In genomic region chr10:119284679-119285096, GRCh38 we compare ENCODE assay signal across 10 cellular contexts.
DNase-seq lines count a peak whose midpoint lies in the region; ATAC-seq and TF ChIP-seq lines count a peak whose summit lies in the region.
"Had no signal": no experiment of that assay in that cellular context is flagged by ENCODE, and none has a peak within 500 bp of the region (broad histone marks: within the 10 kb centered on the region; RNA-seq: fewer than 3 reads in every experiment).

No MANE protein-coding gene starts in this region.

- H3K9me3 ChIP-seq in KOPT-K1 (ENCODE audit: insufficient read depth, low read length, poor library complexity, severe bottlenecking) = no peaks in the 10 kb centered on the region
- H3K9me3 ChIP-seq in right cardiac atrium (ENCODE audit: control insufficient read depth, low read length) = no peaks in the 10 kb centered on the region
- H3K9me3 ChIP-seq in PC-9 (ENCODE audit: insufficient read depth, low read depth) = no peaks in the 10 kb centered on the region
- no peaks in the 10 kb centered on the region for H3K9me3 ChIP-seq in OCI-LY7 (ENCODE audit: low read length)

- no peak overlapping the region for H3K4me3 ChIP-seq in right cardiac atrium (ENCODE audit: low read length)
- H3K4me3 ChIP-seq in PC-9 = no peak overlapping the region
- H3K4me3 ChIP-seq in OCI-LY7 (ENCODE audit: low read depth, low read length, poor library complexity, severe bottlenecking) = no peak overlapping the region
- H3K4me3 ChIP-seq: GM23248 had no signal

- H3K9me2 ChIP-seq in PC-9 (ENCODE audit: insufficient read depth) (no peaks in the 10 kb centered on the region), OCI-LY7 (ENCODE audit: insufficient read depth, low read length) (no peaks in the 10 kb centered on the region)

- H4K20me1 ChIP-seq in PC-9 (ENCODE audit: insufficient read depth) = no peaks in the 10 kb centered on the region
- no peaks in the 10 kb centered on the region for H4K20me1 ChIP-seq in OCI-LY7 (ENCODE audit: insufficient read depth, low read length)

- peak; percentile 71 to 72 for ATAC-seq in right cardiac atrium
- ATAC-seq in stimulated activated memory B cell treated with anti-CD40 and anti-IgM and Interleukin-4, amounts not matched to agents 10 μg/mL and 1 μg/mL and 100 μg/mL, for 72 hours = no peak

- POLR2A ChIA-PET in PC-9 (lab: Charles Lee; ENCODE audit: unreplicated experiment) = no interaction called here
- POLR2A ChIA-PET in OCI-LY7 (lab: Charles Lee) = no interaction called here

- CTCF ChIA-PET in PC-9 (lab: Charles Lee) (no interaction called here), OCI-LY7 (lab: Charles Lee; ENCODE audit: unreplicated experiment) (no interaction called here)

- H3K4me1 Mint-ChIP-seq in activated T-helper 2 cell treated with anti-CD3 and anti-CD28 coated beads, Interferon-gamma antibody, Interleukin-2, Interleukin-4, amounts not matched to agents 10 μg/mL and 5 μg/mL and 100 μg/mL, durations not matched to agents 14 hours and 24 hours and 36 hours (ENCODE audit: low read depth) = peaks cover 70% of the 10 kb centered on the region
- H3K4me1 Mint-ChIP-seq in stimulated activated memory B cell treated with anti-CD40 and anti-IgM and Interleukin-4, amounts not matched to agents 10 μg/mL and 1 μg/mL and 100 μg/mL, for 72 hours = peaks cover 93% of the 10 kb centered on the region

- peak overlapping the region; percentile 77 for H3K4me3 Mint-ChIP-seq in activated T-helper 2 cell treated with anti-CD3 and anti-CD28 coated beads, Interferon-gamma antibody, Interleukin-2, Interleukin-4, amounts not matched to agents 10 μg/mL and 5 μg/mL and 100 μg/mL, durations not matched to agents 14 hours and 24 hours and 36 hours (ENCODE audit: low read depth)
- H3K4me3 Mint-ChIP-seq in stimulated activated memory B cell treated with anti-CD40 and anti-IgM and Interleukin-4, amounts not matched to agents 10 μg/mL and 1 μg/mL and 100 μg/mL, for 72 hours = no peak overlapping the region

- peaks cover 5% of the 10 kb centered on the region for H3F3A ChIP-seq in PC-9 (ENCODE audit: insufficient read depth, low read depth)

- H3K27ac ChIP-seq in KOPT-K1 (ENCODE audit: low read depth, low read length, poor library complexity, severe bottlenecking) (peak overlapping the region; percentile 85), right cardiac atrium (ENCODE audit: low read length) (peak overlapping the region; percentile 77), PC-9 (no peak overlapping the region), OCI-LY7 (ENCODE audit: low read depth, low read length, poor library complexity, severe bottlenecking) (no peak overlapping the region)
- H3K27ac ChIP-seq: GM23248 had no signal

- H3K36me3 ChIP-seq in KOPT-K1 (ENCODE audit: insufficient read depth, low read length) (no peaks in the 10 kb centered on the region), PC-9 (ENCODE audit: low read depth) (no peaks in the 10 kb centered on the region), OCI-LY7 (ENCODE audit: insufficient read depth, low read length) (no peaks in the 10 kb centered on the region)

- peaks cover 4% of the 10 kb centered on the region for H3K36me3 Mint-ChIP-seq in activated T-helper 2 cell treated with anti-CD3 and anti-CD28 coated beads, Interferon-gamma antibody, Interleukin-2, Interleukin-4, amounts not matched to agents 10 μg/mL and 5 μg/mL and 100 μg/mL, durations not matched to agents 14 hours and 24 hours and 36 hours (ENCODE audit: low read depth)
- H3K36me3 Mint-ChIP-seq in stimulated activated memory B cell treated with anti-CD40 and anti-IgM and Interleukin-4, amounts not matched to agents 10 μg/mL and 1 μg/mL and 100 μg/mL, for 72 hours = no peaks in the 10 kb centered on the region

- TF ChIP-seq CTCF in PC-9 (conservative IDR thresholded peaks at IDR 0.05) = no peak
- no peak for TF ChIP-seq CTCF in OCI-LY7 (conservative IDR thresholded peaks at IDR 0.05; ENCODE audit: low read length)

- intact Hi-C loops in activated T-helper 2 cell treated with anti-CD3 and anti-CD28 coated beads, Interferon-gamma antibody, Interleukin-2, Interleukin-4, amounts not matched to agents 10 μg/mL and 5 μg/mL and 100 μg/mL, durations not matched to agents 14 hours and 24 hours and 36 hours (cut with micrococcal nuclease) = loop anchor here (2.0 kb wide), 1 partner anchor 16 kb away; no protein-coding TSS in a partner anchor
- intact Hi-C loops in right cardiac atrium (cut with DNase I) (loop anchor here in 3 of 4 donors (10.0 kb wide), 3 partner anchors 50 to 80 kb away; partner anchors contain the start of gene GRK5 (in 2 of the 3)), PC-9 (cut with micrococcal nuclease; ENCODE audit: unreplicated experiment) (no loop called here), OCI-LY7 (cut with micrococcal nuclease; ENCODE audit: unreplicated experiment) (no loop called here)

- H2AFZ ChIP-seq in PC-9 = no peak overlapping the region
- H2AFZ ChIP-seq in OCI-LY7 (ENCODE audit: low read length) = no peak overlapping the region
- H2AFZ ChIP-seq: GM23248 had no signal

- WGBS in right cardiac atrium = 36% methylated on average over 7 of the region's 7 CpGs

- H3K27ac Mint-ChIP-seq in activated T-helper 2 cell treated with anti-CD3 and anti-CD28 coated beads, Interferon-gamma antibody, Interleukin-2, Interleukin-4, amounts not matched to agents 10 μg/mL and 5 μg/mL and 100 μg/mL, durations not matched to agents 14 hours and 24 hours and 36 hours = peak overlapping the region; percentile 89
- H3K27ac Mint-ChIP-seq in stimulated activated memory B cell treated with anti-CD40 and anti-IgM and Interleukin-4, amounts not matched to agents 10 μg/mL and 1 μg/mL and 100 μg/mL, for 72 hours = peak overlapping the region; percentile 80

- H3K79me2 ChIP-seq in PC-9 (ENCODE audit: low read depth) (no peaks in the 10 kb centered on the region), OCI-LY7 (ENCODE audit: insufficient read depth, low read depth, low read length) (no peaks in the 10 kb centered on the region)

- H3K4me1 ChIP-seq in right cardiac atrium (ENCODE audit: control insufficient read depth, insufficient read depth, low read length) = peaks cover 60% of the 10 kb centered on the region
- H3K4me1 ChIP-seq in PC-9 (replicated peaks; ENCODE audit: insufficient read depth) = peaks cover 11% of the 10 kb centered on the region
- H3K4me1 ChIP-seq in OCI-LY7 (ENCODE audit: insufficient read depth, low read length, poor library complexity, severe bottlenecking) = peaks cover 37% of the 10 kb centered on the region

- no peak for DNase-seq in activated T-helper 2 cell treated with anti-CD3 and anti-CD28 coated beads, Interferon-gamma antibody, Interleukin-2, Interleukin-4, amounts not matched to agents 10 μg/mL and 5 μg/mL and 100 μg/mL, durations not matched to agents 14 hours and 24 hours and 36 hours (ENCODE audit: low spot score)
- DNase-seq in right cardiac atrium = peak; percentile 77 to 88 (median 85)
- DNase-seq in PC-9 = no peak
- no peak for DNase-seq in central memory CD4-positive, alpha-beta T cell
- DNase-seq in OCI-LY7 (ENCODE audit: low spot score) = no peak
- DNase-seq in NCI-H2081 treated with DMSO at 0.1 percent for 48 hours (lab: John Stamatoyannopoulos, UW) = no peak
- DNase-seq: GM23248, NCI-H1105 treated with DMSO at 0.1 percent for 48 hours had no signal

- no peak overlapping the region for H3K4me2 ChIP-seq in PC-9
- H3K4me2 ChIP-seq in OCI-LY7 (ENCODE audit: low read length) = no peak overlapping the region

- BruUV-seq in PC-9 (replicated peaks; lab: Mats Ljungman, UMichigan) (no TSS peak), OCI-LY7 (replicated peaks; lab: Mats Ljungman, UMichigan) (no TSS peak)

- H3K27me3 ChIP-seq in right cardiac atrium (ENCODE audit: control insufficient read depth, insufficient read depth) (no peaks in the 10 kb centered on the region), PC-9 (ENCODE audit: insufficient read depth, low read depth) (no peaks in the 10 kb centered on the region)

- no peaks in the 10 kb centered on the region for H3K27me3 Mint-ChIP-seq in activated T-helper 2 cell treated with anti-CD3 and anti-CD28 coated beads, Interferon-gamma antibody, Interleukin-2, Interleukin-4, amounts not matched to agents 10 μg/mL and 5 μg/mL and 100 μg/mL, durations not matched to agents 14 hours and 24 hours and 36 hours (ENCODE audit: low read depth)
- H3K27me3 Mint-ChIP-seq in stimulated activated memory B cell treated with anti-CD40 and anti-IgM and Interleukin-4, amounts not matched to agents 10 μg/mL and 1 μg/mL and 100 μg/mL, for 72 hours = no peaks in the 10 kb centered on the region

- no peaks in the 10 kb centered on the region for H3K9me3 Mint-ChIP-seq in activated T-helper 2 cell treated with anti-CD3 and anti-CD28 coated beads, Interferon-gamma antibody, Interleukin-2, Interleukin-4, amounts not matched to agents 10 μg/mL and 5 μg/mL and 100 μg/mL, durations not matched to agents 14 hours and 24 hours and 36 hours
- no peaks in the 10 kb centered on the region for H3K9me3 Mint-ChIP-seq in stimulated activated memory B cell treated with anti-CD40 and anti-IgM and Interleukin-4, amounts not matched to agents 10 μg/mL and 1 μg/mL and 100 μg/mL, for 72 hours

Comparison
In these comparisons a context has a peak if more than half of its experiments do, and no peak if none do; other contexts are left out.
1. H3K27ac ChIP-seq: peak in KOPT-K1 (single experiment) and right cardiac atrium (single experiment); none in PC-9 (single experiment) and OCI-LY7 (single experiment).
2. DNase-seq: peak in right cardiac atrium (3 of 3); none in activated T-helper 2 cell treated with anti-CD3 and anti-CD28 coated beads, Interferon-gamma antibody, Interleukin-2, Interleukin-4, amounts not matched to agents 10 μg/mL and 5 μg/mL and 100 μg/mL, durations not matched to agents 14 hours and 24 hours and 36 hours (single experiment), PC-9 (0 of 2), central memory CD4-positive, alpha-beta T cell (single experiment), OCI-LY7 (single experiment) and NCI-H2081 treated with DMSO at 0.1 percent for 48 hours (single experiment).
3. intact Hi-C loops: an anchor here in activated T-helper 2 cell treated with anti-CD3 and anti-CD28 coated beads, Interferon-gamma antibody, Interleukin-2, Interleukin-4, amounts not matched to agents 10 μg/mL and 5 μg/mL and 100 μg/mL, durations not matched to agents 14 hours and 24 hours and 36 hours (2.0 kb wide) and right cardiac atrium (10.0 kb wide); none called in PC-9 and OCI-LY7.